ENCODE assay signal across 22 cellular contexts in the genomic region with DNA sequence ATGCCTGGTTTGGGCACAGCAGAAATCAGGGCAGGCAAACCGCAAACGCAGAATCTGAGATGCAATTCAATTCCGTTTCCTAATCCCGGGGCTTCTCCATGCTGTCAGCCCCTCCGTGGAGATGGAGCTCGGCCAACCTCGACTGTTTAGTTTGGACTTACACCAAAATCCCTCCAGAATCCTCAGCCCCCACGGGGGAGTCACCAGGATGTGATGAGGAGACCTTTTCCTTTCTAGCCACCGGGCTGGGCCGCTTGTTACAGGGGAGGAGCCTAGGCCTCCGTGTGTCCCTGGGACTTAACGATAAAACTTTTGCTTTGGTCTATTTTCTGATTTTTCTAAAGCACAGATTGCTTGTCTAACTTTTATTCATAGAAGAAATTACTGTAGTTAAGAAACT. TPM values are rescaled to one million over a fixed set of nuclear protein-coding genes. Genes with fewer than 3 reads are reported as not detected.
"Had no signal": no experiment of that assay in that cellular context is flagged by ENCODE, and none has a peak within 500 bp of the region (broad histone marks: within the 10 kb centered on the region; RNA-seq: fewer than 3 reads in every experiment).

No MANE protein-coding gene starts in this region.

- H3K4me3 ChIP-seq: ascending aorta, gastrocnemius medialis, heart left ventricle, mucosa of descending colon, skin epidermis, suprapubic skin had no signal

- H3K4me1 ChIP-seq: ascending aorta, gastrocnemius medialis, heart left ventricle, suprapubic skin had no signal

- H3K27me3 Mint-ChIP-seq: type B pancreatic cell had no signal

- H3K27ac ChIP-seq: ascending aorta, gastrocnemius medialis, heart left ventricle, neutrophil, skin epidermis, suprapubic skin had no signal

- ATAC-seq: activated CD4-positive, CD25-positive, alpha-beta regulatory T cell treated with anti-CD3 and anti-CD28 coated beads, Interleukin-2, amount 50 U/mL, for 24 hours; activated naive CD8-positive, alpha-beta T cell treated with anti-CD3 and anti-CD28 coated beads, Interleukin-2, amount 50 U/mL, for 24 hours; gastrocnemius medialis; left colon; mucosa of descending colon; naive thymus-derived CD4-positive, alpha-beta T cell had no signal

- H3K27ac Mint-ChIP-seq: activated naive CD8-positive, alpha-beta T cell treated with anti-CD3 and anti-CD28 coated beads, Interleukin-2, amount 50 U/mL, for 24 hours; stimulated activated naive CD8-positive, alpha-beta T cell treated with anti-CD3 and anti-CD28 coated beads, Interleukin-15, Interleukin-2, amounts not matched to agents 100 ng/mL and 50 ng/mL, for 24 hours; type B pancreatic cell had no signal

- H3K9me3 Mint-ChIP-seq: activated naive CD8-positive, alpha-beta T cell treated with anti-CD3 and anti-CD28 coated beads, Interleukin-2, amount 50 U/mL, for 24 hours; central memory CD8-positive, alpha-beta T cell; naive thymus-derived CD4-positive, alpha-beta T cell; stimulated activated naive CD8-positive, alpha-beta T cell treated with anti-CD3 and anti-CD28 coated beads, Interleukin-15, Interleukin-2, amounts not matched to agents 100 ng/mL and 50 ng/mL, for 24 hours; type B pancreatic cell had no signal

- H3K36me3 ChIP-seq: ascending aorta, gastrocnemius medialis, heart left ventricle, neutrophil, suprapubic skin had no signal

- H3K9me3 ChIP-seq: ascending aorta, gastrocnemius medialis, heart left ventricle, mucosa of descending colon, neutrophil, suprapubic skin had no signal

- DNase-seq: activated CD4-positive, alpha-beta T cell treated with anti-CD3 and anti-CD28 coated beads, Interleukin-2, amount 50 U/mL, for 4 hours; activated naive CD4-positive, alpha-beta T cell treated with Interleukin-2 at 50 U/mL for 16 hours; activated naive CD8-positive, alpha-beta T cell treated with anti-CD3 and anti-CD28 coated beads, Interleukin-2, amount 50 U/mL, for 24 hours; activated T-cell treated with anti-CD3 and anti-CD28 coated beads for 4 hours; cortex of kidney; effector memory CD4-positive, alpha-beta T cell; gastrocnemius medialis; left colon; mucosa of descending colon; naive thymus-derived CD4-positive, alpha-beta T cell; SW 1271 had no signal

- H3K36me3 Mint-ChIP-seq: naive thymus-derived CD4-positive, alpha-beta T cell; type B pancreatic cell had no signal

- H3K27me3 ChIP-seq: ascending aorta, gastrocnemius medialis, heart left ventricle, neutrophil, suprapubic skin had no signal

- H3K4me3 Mint-ChIP-seq: activated naive CD8-positive, alpha-beta T cell treated with anti-CD3 and anti-CD28 coated beads, Interleukin-2, amount 50 U/mL, for 24 hours; central memory CD8-positive, alpha-beta T cell; naive thymus-derived CD4-positive, alpha-beta T cell; stimulated activated naive CD8-positive, alpha-beta T cell treated with anti-CD3 and anti-CD28 coated beads, Interleukin-15, Interleukin-2, amounts not matched to agents 100 ng/mL and 50 ng/mL, for 24 hours; type B pancreatic cell had no signal

- H3K4me1 Mint-ChIP-seq: activated naive CD8-positive, alpha-beta T cell treated with anti-CD3 and anti-CD28 coated beads, Interleukin-2, amount 50 U/mL, for 24 hours; central memory CD8-positive, alpha-beta T cell had no signal

RNA-seq across cellular contexts. Expression of gene SLC2A7, which starts 7.9 kb away (rescaled TPM):
- total RNA-seq: ascending aorta; fibroblast of lung; gastrocnemius medialis; left colon; mucosa of descending colon; naive thymus-derived CD4-positive, alpha-beta T cell; suprapubic skin; T-helper 2 cell treated with Interferon-gamma antibody and Interleukin-4, amounts not matched to agents 100 ng/mL and 5 ng/mL, for 36 hours had no signal
- polyA plus RNA-seq: fibroblast of lung had no signal

RNA-seq across cellular contexts. Expression of gene SLC2A5, which starts 51.1 kb away (rescaled TPM):
- polyA plus RNA-seq: naive thymus-derived CD4-positive, alpha-beta T cell had no signal
